ENCODE assay signal across 18 cellular contexts in the genomic region with DNA sequence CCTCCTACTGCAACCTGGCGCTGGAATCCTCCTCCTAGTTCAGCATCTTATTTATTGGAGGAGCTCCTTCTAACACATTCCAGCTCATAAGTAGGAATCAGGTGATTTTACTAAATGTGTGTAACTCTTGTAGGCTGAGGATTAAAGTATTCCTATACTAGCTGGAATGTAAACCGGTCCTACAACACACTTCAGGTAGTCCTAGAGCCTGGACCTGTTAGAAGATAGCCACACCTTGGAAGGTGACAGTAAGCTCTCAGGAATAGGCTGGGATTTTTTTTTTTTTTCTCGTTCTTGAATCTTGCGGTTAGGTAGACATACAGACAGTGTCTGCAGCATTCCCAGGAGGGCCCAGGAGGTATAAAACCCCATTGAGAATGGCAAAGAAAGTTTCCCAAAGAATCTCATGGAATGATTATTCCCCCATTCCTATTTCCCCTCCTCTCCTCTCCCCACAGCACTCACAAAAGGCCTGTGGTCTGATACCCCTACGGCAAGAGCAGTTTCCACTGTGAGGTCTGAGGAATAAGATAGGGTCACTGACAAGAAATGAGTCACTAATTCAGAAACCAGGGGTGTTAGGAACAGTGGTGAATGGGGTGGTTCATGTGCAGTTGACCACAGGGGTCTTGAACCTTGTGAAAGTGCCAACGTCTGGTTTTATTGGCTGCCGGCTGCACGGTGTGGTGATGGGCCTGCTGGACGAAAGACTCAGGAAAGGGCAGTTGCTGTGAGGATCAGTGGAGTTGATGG.
DNase-seq lines count a peak whose midpoint lies in the region; ATAC-seq and TF ChIP-seq lines count a peak whose summit lies in the region.
"Had no signal": no experiment of that assay in that cellular context is flagged by ENCODE, and none has a peak within 500 bp of the region (broad histone marks: within the 10 kb centered on the region; RNA-seq: fewer than 3 reads in every experiment).

No MANE protein-coding gene starts in this region.

- in situ Hi-C loops in SK-MEL-5 (cut with HindIII; ENCODE audit: low pct_unique_long_range_greater_than_20kb, low sequenced_read_pairs) (no loop called here), G401 (cut with HindIII; ENCODE audit: low sequenced_read_pairs) (no loop called here)

- ATAC-seq in lung (ENCODE audit: insufficient read depth, low FRiP score) = peak; percentile 64
- ATAC-seq in upper lobe of right lung = peak; percentile 94
- ATAC-seq in GM21390 (IDR thresholded peaks at IDR 0.05; ENCODE audit: unreplicated experiment) = no peak
- ATAC-seq in gastroesophageal sphincter = no peak
- ATAC-seq: A549 had no signal

- TF ChIP-seq POLR2A in gastroesophageal sphincter (IDR thresholded peaks at IDR 0.05) = no peak

- no peak overlapping the region for H3K4me3 ChIP-seq in lung
- H3K4me3 ChIP-seq in upper lobe of right lung = no peak overlapping the region
- no peak overlapping the region for H3K4me3 ChIP-seq in gastroesophageal sphincter
- H3K4me3 ChIP-seq: A549, HAP-1 had no signal

- H3K4me1 ChIP-seq in lung (ENCODE audit: control insufficient read depth in 2 of 2, insufficient read depth in 2 of 2, low read length in 2 of 2) (no peaks in the 10 kb centered on the region), upper lobe of right lung (no peaks in the 10 kb centered on the region), gastroesophageal sphincter (no peaks in the 10 kb centered on the region)
- H3K4me1 ChIP-seq: A549, HAP-1 had no signal

- no peak for TF ChIP-seq EP300 in gastroesophageal sphincter (IDR thresholded peaks at IDR 0.05)

- DNase-seq in DMS53 (lab: John Stamatoyannopoulos, UW) (peak; percentile 20), DMS53 treated with DMSO at 0.1 percent for 48 hours (lab: John Stamatoyannopoulos, UW; ENCODE audit: unreplicated experiment) (no peak), SK-MEL-5 (ENCODE audit: low read depth, low spot score) (peak; percentile 19), lung (ENCODE audit: low spot score) (peak; percentile 46), upper lobe of right lung (no peak), G401 (ENCODE audit: low spot score) (no peak)
- DNase-seq: AML-193; CD4-positive, alpha-beta T cell; DMS153; DND-41; EL had no signal

- H3K9me3 ChIP-seq in lung (ENCODE audit: control insufficient read depth in 2 of 2, insufficient read depth in 1 of 2, low read length in 1 of 2) = no peaks in the 10 kb centered on the region
- no peaks in the 10 kb centered on the region for H3K9me3 ChIP-seq in upper lobe of right lung
- H3K9me3 ChIP-seq in gastroesophageal sphincter = peaks cover 0 to 6% (median 0%) of the 10 kb centered on the region in 3 donors
- H3K9me3 ChIP-seq: HAP-1 had no signal

- H3K27me3 ChIP-seq in lung (ENCODE audit: control insufficient read depth, insufficient read depth) (no peaks in the 10 kb centered on the region), upper lobe of right lung (no peaks in the 10 kb centered on the region), gastroesophageal sphincter (peaks cover 8% of the 10 kb centered on the region)

- no peaks in the 10 kb centered on the region for H3K36me3 ChIP-seq in lung (ENCODE audit: control insufficient read depth in 2 of 2, insufficient read depth in 2 of 2, low read length in 2 of 2)
- no peaks in the 10 kb centered on the region for H3K36me3 ChIP-seq in upper lobe of right lung
- no peaks in the 10 kb centered on the region for H3K36me3 ChIP-seq in gastroesophageal sphincter
- H3K36me3 ChIP-seq: HAP-1 had no signal

- H3K27ac ChIP-seq in lung (ENCODE audit: low read depth in 1 of 2, low read length in 1 of 2) = peak overlapping the region in 1 of 2 donors; percentile 21
- no peak overlapping the region for H3K27ac ChIP-seq in upper lobe of right lung
- H3K27ac ChIP-seq in gastroesophageal sphincter = no peak overlapping the region
- H3K27ac ChIP-seq: 22Rv1, A549, C4-2B, HL-60 had no signal

- intact Hi-C loops in upper lobe of right lung (cut with DNase I) = no loop called here

- 70 to 83% methylated on average over 9 of the region's 9 CpGs for WGBS in lung, 2 donors
- 85 to 92% methylated on average over 2 to 4 of the region's 9 CpGs for WGBS in gastroesophageal sphincter (ENCODE audit: low coverage in 1 of 2), 2 donors

- no peak for TF ChIP-seq CTCF in lung (IDR thresholded peaks at IDR 0.05; ENCODE audit: control extremely low read depth, extremely low read depth)
- no peak for TF ChIP-seq CTCF in upper lobe of right lung (IDR thresholded peaks at IDR 0.05)
- no peak for TF ChIP-seq CTCF in gastroesophageal sphincter (IDR thresholded peaks at IDR 0.05)

Comparison
In these comparisons a context has a peak if more than half of its experiments do, and no peak if none do; other contexts are left out.
1. DNase-seq: peak in DMS53 (single experiment), SK-MEL-5 (single experiment) and lung (single experiment); none in DMS53 treated with DMSO at 0.1 percent for 48 hours (single experiment), upper lobe of right lung (single experiment) and G401 (single experiment).
2. ATAC-seq: peak in lung (single experiment) and upper lobe of right lung (single experiment); none in GM21390 (single experiment) and gastroesophageal sphincter (single experiment).